In the genomic region with DNA sequence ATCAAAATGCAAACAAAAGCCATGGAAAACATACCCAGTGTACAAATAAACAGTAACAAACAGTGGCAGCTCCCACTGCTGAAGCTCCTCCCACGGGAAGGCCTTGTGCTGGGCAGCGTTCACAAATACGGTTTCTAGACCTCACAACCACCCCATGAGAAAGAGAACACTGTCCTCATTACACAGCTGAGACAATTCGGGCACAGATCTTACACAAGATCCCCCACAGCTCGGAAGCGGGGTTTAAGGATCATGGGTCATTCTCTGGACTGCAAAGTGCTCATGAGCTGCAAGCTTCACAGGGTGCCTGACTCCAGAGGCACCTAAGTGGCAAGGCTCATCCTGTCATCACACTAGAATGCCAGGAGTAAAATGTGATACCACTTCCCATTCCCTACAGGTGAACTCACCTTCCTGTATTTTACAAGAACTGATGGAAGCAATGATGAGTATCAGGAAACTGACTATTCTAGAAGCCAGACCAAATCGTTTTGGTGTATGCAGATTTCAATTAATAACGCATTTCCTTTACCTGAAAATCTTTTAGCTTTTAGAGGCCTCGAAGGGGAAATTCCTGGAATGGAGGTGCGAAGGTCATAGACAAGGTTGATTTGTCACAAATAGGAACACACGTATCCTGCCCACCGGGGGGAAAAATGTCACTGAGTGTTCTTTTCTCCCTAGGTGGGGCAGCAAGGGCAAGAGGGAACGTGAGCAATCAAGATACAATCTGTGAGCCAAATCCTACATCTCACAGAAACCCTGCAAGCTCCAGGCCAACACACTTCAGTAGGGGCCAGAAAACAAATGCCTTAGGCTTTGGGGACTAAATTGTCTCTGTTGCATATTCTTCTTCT, we compare ENCODE assay signal across 1 cellular context.
TF ChIP-seq lines count a peak whose summit lies in the region.

No MANE protein-coding gene starts in this region.

TF ChIP-seq in SK-N-SH treated with all-trans-retinoic acid at 6 μM for 48 hours, 23 proteins besides CTCF, POLR2A, EP300 and RAD21 (continued from another document):
- TF ChIP-seq, protein P1, sequence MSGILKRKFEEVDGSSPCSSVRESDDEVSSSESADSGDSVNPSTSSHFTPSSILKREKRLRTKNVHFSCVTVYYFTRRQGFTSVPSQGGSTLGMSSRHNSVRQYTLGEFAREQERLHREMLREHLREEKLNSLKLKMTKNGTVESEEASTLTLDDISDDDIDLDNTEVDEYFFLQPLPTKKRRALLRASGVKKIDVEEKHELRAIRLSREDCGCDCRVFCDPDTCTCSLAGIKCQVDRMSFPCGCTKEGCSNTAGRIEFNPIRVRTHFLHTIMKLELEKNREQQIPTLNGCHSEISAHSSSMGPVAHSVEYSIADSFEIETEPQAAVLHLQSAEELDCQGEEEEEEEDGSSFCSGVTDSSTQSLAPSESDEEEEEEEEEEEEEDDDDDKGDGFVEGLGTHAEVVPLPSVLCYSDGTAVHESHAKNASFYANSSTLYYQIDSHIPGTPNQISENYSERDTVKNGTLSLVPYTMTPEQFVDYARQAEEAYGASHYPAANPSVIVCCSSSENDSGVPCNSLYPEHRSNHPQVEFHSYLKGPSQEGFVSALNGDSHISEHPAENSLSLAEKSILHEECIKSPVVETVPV (CRISPR knock-in tag; IDR thresholded peaks at IDR 0.05), result no peak
- TF ChIP-seq ZNF70 (CRISPR knock-in tag; IDR thresholded peaks at IDR 0.05), result no peak
- TF ChIP-seq TCF4 (CRISPR knock-in tag; IDR thresholded peaks at IDR 0.05; ENCODE audit: borderline replicate concordance), result no peak
- no peak for TF ChIP-seq ZNF565 (CRISPR knock-in tag; conservative IDR thresholded peaks at IDR 0.05; ENCODE audit: low read depth)
- TF ChIP-seq ISL1 (CRISPR knock-in tag; IDR thresholded peaks at IDR 0.05), result no peak
- TF ChIP-seq ZFP3 (CRISPR knock-in tag; IDR thresholded peaks at IDR 0.05), result no peak
- TF ChIP-seq ESRRG (CRISPR knock-in tag; IDR thresholded peaks at IDR 0.05), result no peak
